Comparison of ENCODE assay signal across 9 cellular contexts in the genomic region with DNA sequence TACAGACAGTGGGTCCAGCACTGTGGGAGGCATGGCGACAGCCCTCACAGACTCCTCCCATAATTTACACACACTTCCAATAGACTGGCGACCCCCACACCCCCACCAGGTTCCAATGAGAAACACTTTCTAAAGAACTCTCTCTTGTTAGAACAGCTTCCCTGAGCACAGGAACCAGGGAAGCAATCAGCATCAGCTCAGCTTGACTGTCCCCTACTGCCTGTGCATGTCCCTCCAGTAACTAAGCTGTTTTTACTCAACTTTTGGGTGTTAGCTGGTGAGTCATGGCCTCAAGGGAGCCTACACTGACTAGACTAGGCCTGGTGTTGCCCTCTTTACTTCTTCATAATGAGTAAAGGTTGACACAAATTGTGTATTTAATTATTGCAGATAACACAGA. TPM values are rescaled to one million over a fixed set of nuclear protein-coding genes. Genes with fewer than 3 reads are reported as not detected.
DNase-seq lines count a peak whose midpoint lies in the region; ATAC-seq lines count a peak whose summit lies in the region.
"Had no signal": no experiment of that assay in that cellular context is flagged by ENCODE, and none has a peak within 500 bp of the region (broad histone marks: within the 10 kb centered on the region; RNA-seq: fewer than 3 reads in every experiment).

No MANE protein-coding gene starts in this region.

- ATAC-seq in HG03378 (IDR thresholded peaks at IDR 0.05; ENCODE audit: unreplicated experiment) (peak; percentile 24), HG02938 (IDR thresholded peaks at IDR 0.05; ENCODE audit: unreplicated experiment) (no peak)
- no peak for ATAC-seq in activated naive CD8-positive, alpha-beta T cell treated with anti-CD3 and anti-CD28 coated beads, Interleukin-2, amount 10 ng/mL, durations not matched to agents 7 days and 5 days (ENCODE audit: low read depth)
- peak; percentile 79 for ATAC-seq in stimulated activated effector memory CD8-positive, alpha-beta T cell treated with anti-CD3 and anti-CD28 coated beads, Interleukin-12 subunit alpha, Interleukin-12 subunit beta, amount 100 ng/mL, for 72 hours

- H3K9me3 Mint-ChIP-seq in activated naive CD4-positive, alpha-beta T cell treated with anti-CD3 and anti-CD28 coated beads for 36 hours = peaks cover 4% of the 10 kb centered on the region
- no peaks in the 10 kb centered on the region for H3K9me3 Mint-ChIP-seq in activated naive CD4-positive, alpha-beta T cell treated with anti-CD3 and anti-CD28 coated beads, Interleukin-2, amount 10 ng/mL, durations not matched to agents 7 days and 5 days
- H3K9me3 Mint-ChIP-seq in activated naive CD8-positive, alpha-beta T cell treated with anti-CD3 and anti-CD28 coated beads, Interleukin-2, amount 10 ng/mL, durations not matched to agents 7 days and 5 days = no peaks in the 10 kb centered on the region
- H3K9me3 Mint-ChIP-seq in stimulated activated effector memory CD8-positive, alpha-beta T cell treated with anti-CD3 and anti-CD28 coated beads, Interleukin-12 subunit alpha, Interleukin-12 subunit beta, amount 100 ng/mL, for 72 hours = no peaks in the 10 kb centered on the region

- H3K27me3 Mint-ChIP-seq in activated naive CD4-positive, alpha-beta T cell treated with anti-CD3 and anti-CD28 coated beads for 36 hours (ENCODE audit: low read depth) = no peaks in the 10 kb centered on the region
- no peaks in the 10 kb centered on the region for H3K27me3 Mint-ChIP-seq in activated naive CD4-positive, alpha-beta T cell treated with anti-CD3 and anti-CD28 coated beads, Interleukin-2, amount 10 ng/mL, durations not matched to agents 7 days and 5 days
- H3K27me3 Mint-ChIP-seq in activated naive CD8-positive, alpha-beta T cell treated with anti-CD3 and anti-CD28 coated beads, Interleukin-2, amount 10 ng/mL, durations not matched to agents 7 days and 5 days = peaks cover 2% of the 10 kb centered on the region

- peak; percentile 54 for DNase-seq in activated naive CD4-positive, alpha-beta T cell treated with anti-CD3 and anti-CD28 coated beads for 36 hours
- no peak for DNase-seq in activated naive CD4-positive, alpha-beta T cell treated with anti-CD3 and anti-CD28 coated beads, Interleukin-2, amount 10 ng/mL, durations not matched to agents 7 days and 5 days
- DNase-seq in activated naive CD8-positive, alpha-beta T cell treated with anti-CD3 and anti-CD28 coated beads, Interleukin-2, amount 10 ng/mL, durations not matched to agents 7 days and 5 days = no peak
- peak in 1 of 2 donors; percentile 78 for DNase-seq in stimulated activated effector memory CD8-positive, alpha-beta T cell treated with anti-CD3 and anti-CD28 coated beads, Interleukin-12 subunit alpha, Interleukin-12 subunit beta, amount 100 ng/mL, for 72 hours (ENCODE audit: low spot score in 2 of 2)
- DNase-seq in NCI-H446 treated with DMSO at 0.1 percent for 48 hours (lab: John Stamatoyannopoulos, UW) = no peak
- DNase-seq in NCI-H2029 (lab: John Stamatoyannopoulos, UW) = no peak
- DNase-seq: NCI-H1436 had no signal

- no peaks in the 10 kb centered on the region for H3K36me3 Mint-ChIP-seq in activated naive CD4-positive, alpha-beta T cell treated with anti-CD3 and anti-CD28 coated beads for 36 hours (ENCODE audit: low read depth)
- no peaks in the 10 kb centered on the region for H3K36me3 Mint-ChIP-seq in activated naive CD4-positive, alpha-beta T cell treated with anti-CD3 and anti-CD28 coated beads, Interleukin-2, amount 10 ng/mL, durations not matched to agents 7 days and 5 days
- no peaks in the 10 kb centered on the region for H3K36me3 Mint-ChIP-seq in activated naive CD8-positive, alpha-beta T cell treated with anti-CD3 and anti-CD28 coated beads, Interleukin-2, amount 10 ng/mL, durations not matched to agents 7 days and 5 days
- H3K36me3 Mint-ChIP-seq in stimulated activated effector memory CD8-positive, alpha-beta T cell treated with anti-CD3 and anti-CD28 coated beads, Interleukin-12 subunit alpha, Interleukin-12 subunit beta, amount 100 ng/mL, for 72 hours = peaks cover 17% of the 10 kb centered on the region

- no peak overlapping the region for H3K4me3 Mint-ChIP-seq in activated naive CD4-positive, alpha-beta T cell treated with anti-CD3 and anti-CD28 coated beads for 36 hours
- no peak overlapping the region for H3K4me3 Mint-ChIP-seq in activated naive CD4-positive, alpha-beta T cell treated with anti-CD3 and anti-CD28 coated beads, Interleukin-2, amount 10 ng/mL, durations not matched to agents 7 days and 5 days
- H3K4me3 Mint-ChIP-seq in activated naive CD8-positive, alpha-beta T cell treated with anti-CD3 and anti-CD28 coated beads, Interleukin-2, amount 10 ng/mL, durations not matched to agents 7 days and 5 days = no peak overlapping the region
- H3K4me3 Mint-ChIP-seq in stimulated activated effector memory CD8-positive, alpha-beta T cell treated with anti-CD3 and anti-CD28 coated beads, Interleukin-12 subunit alpha, Interleukin-12 subunit beta, amount 100 ng/mL, for 72 hours = peak overlapping the region; percentile 59

- POLR2A ChIA-PET in activated naive CD8-positive, alpha-beta T cell treated with anti-CD3 and anti-CD28 coated beads, Interleukin-2, amount 10 ng/mL, durations not matched to agents 7 days and 5 days (lab: Charles Lee) = interaction anchor here (1.5 to 6.7 kb wide), 2 partner anchors 18 to 73 kb away, joined by 6 to 75 read pairs; partner anchors contain the start of gene SEPTIN7

- CTCF ChIA-PET in activated naive CD4-positive, alpha-beta T cell treated with anti-CD3 and anti-CD28 coated beads for 36 hours (lab: Charles Lee) = interaction anchor here (0.5 to 3.9 kb wide), 4 partner anchors 16 to 194 kb away, joined by 3 to 28 read pairs (median 4); no protein-coding TSS in a partner anchor
- CTCF ChIA-PET in activated naive CD4-positive, alpha-beta T cell treated with anti-CD3 and anti-CD28 coated beads, Interleukin-2, amount 10 ng/mL, durations not matched to agents 7 days and 5 days (lab: Charles Lee) = interaction anchor here (0.5 to 5.7 kb wide), 4 partner anchors 10 to 154 kb away, joined by 3 to 36 read pairs (median 4); no protein-coding TSS in a partner anchor

- intact Hi-C loops in activated naive CD4-positive, alpha-beta T cell treated with anti-CD3 and anti-CD28 coated beads for 36 hours (cut with micrococcal nuclease) = loop anchor here (10.0 kb wide), 2 partner anchors 557 to 1057 kb away; no protein-coding TSS in a partner anchor

- H3K4me1 Mint-ChIP-seq in activated naive CD4-positive, alpha-beta T cell treated with anti-CD3 and anti-CD28 coated beads for 36 hours (ENCODE audit: low read depth) = peaks cover 56% of the 10 kb centered on the region
- peaks cover 60% of the 10 kb centered on the region for H3K4me1 Mint-ChIP-seq in activated naive CD4-positive, alpha-beta T cell treated with anti-CD3 and anti-CD28 coated beads, Interleukin-2, amount 10 ng/mL, durations not matched to agents 7 days and 5 days
- H3K4me1 Mint-ChIP-seq in activated naive CD8-positive, alpha-beta T cell treated with anti-CD3 and anti-CD28 coated beads, Interleukin-2, amount 10 ng/mL, durations not matched to agents 7 days and 5 days = peaks cover 54% of the 10 kb centered on the region
- peaks cover 89% of the 10 kb centered on the region for H3K4me1 Mint-ChIP-seq in stimulated activated effector memory CD8-positive, alpha-beta T cell treated with anti-CD3 and anti-CD28 coated beads, Interleukin-12 subunit alpha, Interleukin-12 subunit beta, amount 100 ng/mL, for 72 hours

- no peak overlapping the region for H3K27ac Mint-ChIP-seq in activated naive CD4-positive, alpha-beta T cell treated with anti-CD3 and anti-CD28 coated beads for 36 hours
- H3K27ac Mint-ChIP-seq in activated naive CD4-positive, alpha-beta T cell treated with anti-CD3 and anti-CD28 coated beads, Interleukin-2, amount 10 ng/mL, durations not matched to agents 7 days and 5 days = no peak overlapping the region
- peak overlapping the region; percentile 3 for H3K27ac Mint-ChIP-seq in activated naive CD8-positive, alpha-beta T cell treated with anti-CD3 and anti-CD28 coated beads, Interleukin-2, amount 10 ng/mL, durations not matched to agents 7 days and 5 days
- peak overlapping the region; percentile 89 for H3K27ac Mint-ChIP-seq in stimulated activated effector memory CD8-positive, alpha-beta T cell treated with anti-CD3 and anti-CD28 coated beads, Interleukin-12 subunit alpha, Interleukin-12 subunit beta, amount 100 ng/mL, for 72 hours

RNA-seq across cellular contexts. Expression of gene HERPUD2, which starts 32.6 kb away (rescaled TPM):
- 10 to 100 TPM; 20.3 to 22.4 TPM for total RNA-seq in activated naive CD4-positive, alpha-beta T cell treated with anti-CD3 and anti-CD28 coated beads for 36 hours
- total RNA-seq in activated naive CD8-positive, alpha-beta T cell treated with anti-CD3 and anti-CD28 coated beads, Interleukin-2, amount 10 ng/mL, durations not matched to agents 7 days and 5 days = 10 to 100 TPM; 48.5 to 55.6 TPM

Comparison
In these comparisons a context has a peak if more than half of its experiments do, and no peak if none do; other contexts are left out.
1. H3K27ac Mint-ChIP-seq: peak in activated naive CD8-positive, alpha-beta T cell treated with anti-CD3 and anti-CD28 coated beads, Interleukin-2, amount 10 ng/mL, durations not matched to agents 7 days and 5 days (single experiment) and stimulated activated effector memory CD8-positive, alpha-beta T cell treated with anti-CD3 and anti-CD28 coated beads, Interleukin-12 subunit alpha, Interleukin-12 subunit beta, amount 100 ng/mL, for 72 hours (single experiment); none in activated naive CD4-positive, alpha-beta T cell treated with anti-CD3 and anti-CD28 coated beads for 36 hours (single experiment) and activated naive CD4-positive, alpha-beta T cell treated with anti-CD3 and anti-CD28 coated beads, Interleukin-2, amount 10 ng/mL, durations not matched to agents 7 days and 5 days (single experiment).
2. ATAC-seq: peak in HG03378 (single experiment) and stimulated activated effector memory CD8-positive, alpha-beta T cell treated with anti-CD3 and anti-CD28 coated beads, Interleukin-12 subunit alpha, Interleukin-12 subunit beta, amount 100 ng/mL, for 72 hours (single experiment); none in activated naive CD8-positive, alpha-beta T cell treated with anti-CD3 and anti-CD28 coated beads, Interleukin-2, amount 10 ng/mL, durations not matched to agents 7 days and 5 days (single experiment) and HG02938 (single experiment).